14 cellular contexts compared by ENCODE assay signal in genomic region chr4:181258569-181258968, GRCh38.
DNase-seq lines count a peak whose midpoint lies in the region; ATAC-seq and TF ChIP-seq lines count a peak whose summit lies in the region.
"Had no signal": no experiment of that assay in that cellular context is flagged by ENCODE, and none has a peak within 500 bp of the region (broad histone marks: within the 10 kb centered on the region; RNA-seq: fewer than 3 reads in every experiment).

No MANE protein-coding gene starts in this region.

- no peaks in the 10 kb centered on the region for H3K79me1 ChIP-seq in H9 (ENCODE audit: insufficient read depth, low read depth, low read length, poor library complexity, severe bottlenecking)

- H3K36me3 ChIP-seq in CD8-positive, alpha-beta memory T cell (ENCODE audit: insufficient read depth, low read length): no peaks in the 10 kb centered on the region
- H3K36me3 ChIP-seq: BLaER1 had no signal

- H3K23me2 ChIP-seq in H9 (ENCODE audit: insufficient read length, low read depth, low read length, poor library complexity, severe bottlenecking): no peaks in the 10 kb centered on the region

- DNase-seq in NCI-H1417 (lab: John Stamatoyannopoulos, UW) (peak; percentile 47 to 79 (median 54)), NCI-H1417 treated with DMSO at 0.1 percent for 48 hours (lab: John Stamatoyannopoulos, UW) (no peak), H9 (no peak), NCI-H2227 treated with DMSO at 0.1 percent for 48 hours (lab: John Stamatoyannopoulos, UW) (peak; percentile 12), NCI-H524 (lab: John Stamatoyannopoulos, UW) (no peak)
- DNase-seq in CD8-positive, alpha-beta memory T cell: no peak
- DNase-seq: DMS53, NCI-H774, SW 1271 had no signal

- no peak overlapping the region for H3K4ac ChIP-seq in H9 (ENCODE audit: low read depth, low read length)

- H3K27ac Mint-ChIP-seq in H9: peak overlapping the region; percentile 13 to 53 (median 14); a peak in 4 of 7 replicates
- H3K27ac Mint-ChIP-seq in nephron: peak overlapping the region in 2 of 3 experiments; percentile 14 to 21
- no peak overlapping the region for H3K27ac Mint-ChIP-seq in CD8-positive, alpha-beta memory T cell
- H3K27ac Mint-ChIP-seq: T-helper 2 cell treated with Interferon-gamma antibody and Interleukin-4, amounts not matched to agents 5 μg/mL and 100 μg/mL, for 36 hours had no signal

- H3K9me3 Mint-ChIP-seq in H9 (no peaks in the 10 kb centered on the region), nephron (no peaks in the 10 kb centered on the region)
- H3K9me3 Mint-ChIP-seq in CD8-positive, alpha-beta memory T cell: peaks cover 0 to 6% (median 0%) of the 10 kb centered on the region in 5 donors

- no peak overlapping the region for H3K14ac ChIP-seq in H9 (ENCODE audit: insufficient read depth, low read length)

- no peak overlapping the region for H3K4me3 ChIP-seq in CD8-positive, alpha-beta memory T cell (ENCODE audit: low read length)
- H3K4me3 ChIP-seq: BLaER1 had no signal

- no peak overlapping the region for H2BK20ac ChIP-seq in H9 (ENCODE audit: low read depth, low read length, poor library complexity, severe bottlenecking)

- no peak overlapping the region for H4K8ac ChIP-seq in H9 (replicated peaks; ENCODE audit: insufficient read length, low read depth, low read length)

- no peaks in the 10 kb centered on the region for H4K20me1 ChIP-seq in H9 (ENCODE audit: control insufficient read depth, insufficient read depth, insufficient read length)
- H4K20me1 ChIP-seq: BLaER1 had no signal

- H3K4me1 ChIP-seq in H9 (ENCODE audit: insufficient read depth, low read length): no peaks in the 10 kb centered on the region
- H3K4me1 ChIP-seq in CD8-positive, alpha-beta memory T cell (ENCODE audit: insufficient read depth, low read length): no peaks in the 10 kb centered on the region
- H3K4me1 ChIP-seq: BLaER1 had no signal

- H4K5ac ChIP-seq in H9 (ENCODE audit: insufficient read length, low read depth, low read length): no peak overlapping the region

- no peak overlapping the region for H3K56ac ChIP-seq in H9 (ENCODE audit: insufficient read length, low read depth, low read length)

- no peak overlapping the region for H3K4me2 ChIP-seq in H9 (ENCODE audit: insufficient read depth, insufficient read length, low read length)
- H3K4me2 ChIP-seq: BLaER1, KMS-11 had no signal

- H3K36me3 Mint-ChIP-seq in H9 (ENCODE audit: insufficient read depth in 1 of 3, low read depth in 3 of 3) (no peaks in the 10 kb centered on the region; a peak in 1 of 7 replicates), nephron (ENCODE audit: low read depth) (no peaks in the 10 kb centered on the region)
- no peaks in the 10 kb centered on the region for H3K36me3 Mint-ChIP-seq in CD8-positive, alpha-beta memory T cell

- H3K23ac ChIP-seq in H9 (ENCODE audit: insufficient read length, low read depth, low read length): no peak overlapping the region

- H4K91ac ChIP-seq in H9 (ENCODE audit: insufficient read length, low read depth, low read length): no peak overlapping the region

- no peaks in the 10 kb centered on the region for H3K79me2 ChIP-seq in H9 (ENCODE audit: insufficient read depth, low read length)

- H3K27me3 Mint-ChIP-seq in H9 (ENCODE audit: low read depth): no peaks in the 10 kb centered on the region
- H3K27me3 Mint-ChIP-seq in nephron (ENCODE audit: low read depth): peaks cover 4% of the 10 kb centered on the region
- H3K27me3 Mint-ChIP-seq in CD8-positive, alpha-beta memory T cell: no peaks in the 10 kb centered on the region

- H2AK5ac ChIP-seq in H9 (ENCODE audit: insufficient read length, low read length): no peak overlapping the region

- no peak overlapping the region for H3K4me3 Mint-ChIP-seq in H9
- no peak overlapping the region for H3K4me3 Mint-ChIP-seq in nephron
- H3K4me3 Mint-ChIP-seq in CD8-positive, alpha-beta memory T cell: no peak overlapping the region
- H3K4me3 Mint-ChIP-seq: T-helper 2 cell treated with Interferon-gamma antibody and Interleukin-4, amounts not matched to agents 5 μg/mL and 100 μg/mL, for 36 hours had no signal

- no peaks in the 10 kb centered on the region for H3K27me3 ChIP-seq in H9 (ENCODE audit: insufficient read depth, low read length)
- no peaks in the 10 kb centered on the region for H3K27me3 ChIP-seq in CD8-positive, alpha-beta memory T cell (ENCODE audit: insufficient read depth, low read length, poor library complexity, severe bottlenecking)
- H3K27me3 ChIP-seq: BLaER1 had no signal

- CTCF ChIA-PET in CD8-positive, alpha-beta memory T cell (lab: Charles Lee): no interaction called here

- no peaks in the 10 kb centered on the region for H3K9me3 ChIP-seq in H9 (ENCODE audit: control insufficient read depth, low read depth, low read length)
- no peaks in the 10 kb centered on the region for H3K9me3 ChIP-seq in CD8-positive, alpha-beta memory T cell (ENCODE audit: low read length)
- H3K9me3 ChIP-seq: BLaER1 had no signal

- no peak overlapping the region for H2BK12ac ChIP-seq in H9 (ENCODE audit: insufficient read length, low read depth, low read length)

- peak overlapping the region; percentile 48 for H2AFZ ChIP-seq in H9 (ENCODE audit: low read length)

- H3K27ac ChIP-seq in H9 (ENCODE audit: insufficient read length, low read depth, low read length): no peak overlapping the region
- H3K27ac ChIP-seq in CD8-positive, alpha-beta memory T cell (ENCODE audit: low read depth, low read length): no peak overlapping the region
- H3K27ac ChIP-seq: BLaER1, KMS-11 had no signal

- no peak overlapping the region for H3K9ac ChIP-seq in H9 (ENCODE audit: extremely low read depth, insufficient read length, low read length)
- H3K9ac ChIP-seq: BLaER1, KMS-11 had no signal

- no peak overlapping the region for H2BK15ac ChIP-seq in H9 (ENCODE audit: low read depth, low read length)

- ATAC-seq in GM19023 (IDR thresholded peaks at IDR 0.05; ENCODE audit: unreplicated experiment): no peak

- POLR2A ChIA-PET in CD8-positive, alpha-beta memory T cell (lab: Charles Lee): no interaction called here

- TF ChIP-seq CTCF in H9 (conservative IDR thresholded peaks at IDR 0.05) (no peak), nephron (IDR thresholded peaks at IDR 0.05; ENCODE audit: unreplicated experiment in 3 of 3) (no peak)

- H3K4me1 Mint-ChIP-seq in H9 (peaks cover 30 to 37% of the 10 kb centered on the region in 2 experiments), nephron (peaks cover 5% of the 10 kb centered on the region)
- no peaks in the 10 kb centered on the region for H3K4me1 Mint-ChIP-seq in CD8-positive, alpha-beta memory T cell

- no CpG with 5 or more reads among the region's 2 CpGs for WGBS in H9 (ENCODE audit: extremely low coverage, insufficient read length, low lambda C conversion rate)

- no peak overlapping the region for H2BK5ac ChIP-seq in H9 (ENCODE audit: insufficient read length, low read length)

- no peak overlapping the region for H3T11ph ChIP-seq in H9 (ENCODE audit: low read length)

- H3K18ac ChIP-seq in H9 (ENCODE audit: insufficient read length, low read depth, low read length): no peak overlapping the region

- no peak overlapping the region for H2BK120ac ChIP-seq in H9 (ENCODE audit: low read depth, low read length, poor library complexity, severe bottlenecking)

Comparison
In these comparisons a context has a peak if more than half of its experiments do, and no peak if none do; other contexts are left out.
1. DNase-seq: peak in NCI-H1417 (3 of 3) and NCI-H2227 treated with DMSO at 0.1 percent for 48 hours (single experiment); none in NCI-H1417 treated with DMSO at 0.1 percent for 48 hours (single experiment), H9 (single experiment), NCI-H524 (0 of 2) and CD8-positive, alpha-beta memory T cell (0 of 5).
2. H3K27ac Mint-ChIP-seq: peak in H9 (3 of 3) and nephron (2 of 3); none in CD8-positive, alpha-beta memory T cell (0 of 8).